ENCODE assay signal across 8 cellular contexts in genomic region chr2:160181146-160181836, GRCh38. TPM values are rescaled to one million over a fixed set of nuclear protein-coding genes. Genes with fewer than 3 reads are reported as not detected.
A peak's percentile ranks its signal among the peaks of the same experiment; 100 is the strongest.
DNase-seq lines count a peak whose midpoint lies in the region; ATAC-seq and TF ChIP-seq lines count a peak whose summit lies in the region.
"Not testable (repeated sequence)": the region's sequence is repeated elsewhere in the genome, so short reads cannot be mapped to it uniquely, and the experiment has no call there.

No MANE protein-coding gene starts in this region.

- H3K9me3 ChIP-seq in CD8-positive, alpha-beta T cell (ENCODE audit: low read length); IMR-90 (ENCODE audit: control insufficient read depth, insufficient read depth, low read length): not testable (repeated sequence)

- H3K79me1 ChIP-seq in IMR-90 (ENCODE audit: low read depth in 1 of 2, low read length in 2 of 2): not testable (repeated sequence)

- not testable (repeated sequence) for H3K36me3 Mint-ChIP-seq in CD8-positive, alpha-beta T cell; activated CD4-positive, alpha-beta T cell treated with anti-CD3 and anti-CD28 coated beads, Interleukin-2, amount 10 ng/mL, durations not matched to agents 7 days and 5 days (ENCODE audit: low read depth)

- not testable (repeated sequence) for TF ChIP-seq POLR2A in IMR-90 (IDR thresholded peaks at IDR 0.05; ENCODE audit: low read depth, low read length)

- H3K4ac ChIP-seq in IMR-90 (ENCODE audit: low read depth, low read length): peak overlapping the region; percentile 78

- peak overlapping the region; percentile 76; the same call in 1 of the 2 replicates for H4K5ac ChIP-seq in IMR-90 (ENCODE audit: low read depth, low read length)

- peak overlapping the region; percentile 90 for H2BK120ac ChIP-seq in IMR-90 (ENCODE audit: low read depth, low read length)

- peak overlapping the region; percentile 14; the same call in 1 of the 2 replicates for H3K4me2 ChIP-seq in IMR-90 (ENCODE audit: low read depth, low read length)

- intact Hi-C loops in CD8-positive, alpha-beta T cell (cut with DNase I, micrococcal nuclease); IMR-90 (cut with micrococcal nuclease): not testable (repeated sequence)

- DNase-seq in CD8-positive, alpha-beta T cell: peak in 4 of 7 experiments; percentile 7 to 59 (median 40)
- DNase-seq in IMR-90 (peak; percentile 62), NCI-H748 treated with DMSO at 0.1 percent for 48 hours (lab: John Stamatoyannopoulos, UW) (peak; percentile 19), brain microvascular endothelial cell (peak; percentile 49), glomerular visceral epithelial cell (ENCODE audit: extremely low spot score) (peak; percentile 50), mucosa of gallbladder (ENCODE audit: low spot score) (peak; percentile 61)
- DNase-seq in activated CD4-positive, alpha-beta T cell treated with anti-CD3 and anti-CD28 coated beads, Interleukin-2, amount 10 ng/mL, durations not matched to agents 7 days and 5 days: peak; percentile 54
- peak; percentile 0 for DNase-seq in stimulated activated CD4-positive, alpha-beta T cell treated with anti-CD3 and anti-CD28 coated beads, Interleukin-2, amount 100 ng/mL, for 4 hours (ENCODE audit: low read depth)

- not testable (repeated sequence) for TF ChIP-seq CTCF in CD8-positive, alpha-beta T cell (IDR thresholded peaks at IDR 0.05); IMR-90 (conservative IDR thresholded peaks at IDR 0.05; ENCODE audit: low read depth, low read length); brain microvascular endothelial cell (IDR thresholded peaks at IDR 0.05; ENCODE audit: low read depth, low read length, missing control alignments)

- not testable (repeated sequence) for H3K36me3 ChIP-seq in CD8-positive, alpha-beta T cell (ENCODE audit: insufficient read depth, low read length); IMR-90 (ENCODE audit: control insufficient read depth, insufficient read depth, low read length); brain microvascular endothelial cell (replicated peaks)

- H3K27ac Mint-ChIP-seq in CD8-positive, alpha-beta T cell: peak overlapping the region; percentile 72
- H3K27ac Mint-ChIP-seq in activated CD4-positive, alpha-beta T cell treated with anti-CD3 and anti-CD28 coated beads, Interleukin-2, amount 10 ng/mL, durations not matched to agents 7 days and 5 days: peak overlapping the region; percentile 78

- peak overlapping the region; percentile 51 for H2AFZ ChIP-seq in IMR-90 (replicated peaks; ENCODE audit: low read length, poor library complexity)

- not testable (repeated sequence) for BruUV-seq in IMR-90 (replicated peaks; lab: Mats Ljungman, UMichigan)

- H3K9me1 ChIP-seq in IMR-90 (ENCODE audit: insufficient read depth, low read length): not testable (repeated sequence)

- not testable (repeated sequence) for H3K27me3 Mint-ChIP-seq in CD8-positive, alpha-beta T cell (ENCODE audit: low read depth); activated CD4-positive, alpha-beta T cell treated with anti-CD3 and anti-CD28 coated beads, Interleukin-2, amount 10 ng/mL, durations not matched to agents 7 days and 5 days

- CTCF ChIA-PET in CD8-positive, alpha-beta T cell (lab: Charles Lee): interaction anchor here (1.0 kb wide), 1 partner anchor 29 kb away, joined by 3 read pairs; no protein-coding TSS in a partner anchor
- CTCF ChIA-PET in IMR-90 (lab: Yijun Ruan, JAX); activated CD4-positive, alpha-beta T cell treated with anti-CD3 and anti-CD28 coated beads, Interleukin-2, amount 10 ng/mL, durations not matched to agents 7 days and 5 days (lab: Charles Lee): not testable (repeated sequence)

- peak overlapping the region; percentile 74 for H2BK20ac ChIP-seq in IMR-90 (ENCODE audit: low read depth, low read length)

- H3K56ac ChIP-seq in IMR-90 (ENCODE audit: extremely low read depth, insufficient read depth, low read length): not testable (repeated sequence)

- H4K91ac ChIP-seq in IMR-90 (ENCODE audit: insufficient read depth, low read depth, low read length): peak overlapping the region; percentile 70

- WGBS in IMR-90 (ENCODE audit: extremely low coverage in 2 of 2, insufficient read length in 1 of 2), 2 experiments: 38% methylated on average over 2 of the region's 11 CpGs; no CpG with 5 or more reads in 1 of the 2 experiments

- TF ChIP-seq RAD21 in IMR-90 (IDR thresholded peaks at IDR 0.05; ENCODE audit: low read length): not testable (repeated sequence)

- peaks cover 17% of the 10 kb centered on the region for H3K4me1 Mint-ChIP-seq in CD8-positive, alpha-beta T cell (ENCODE audit: low read depth)
- peaks cover 18% of the 10 kb centered on the region for H3K4me1 Mint-ChIP-seq in activated CD4-positive, alpha-beta T cell treated with anti-CD3 and anti-CD28 coated beads, Interleukin-2, amount 10 ng/mL, durations not matched to agents 7 days and 5 days

- H2AK9ac ChIP-seq in IMR-90 (replicated peaks; ENCODE audit: low read depth, low read length, poor library complexity): not testable (repeated sequence)

- 0 out of 2 replicates have a peak overlapping the region, but pooled peaks have one; percentile 39 for H2AK5ac ChIP-seq in IMR-90 (ENCODE audit: low read depth, low read length)

- H3K9me3 Mint-ChIP-seq in CD8-positive, alpha-beta T cell; activated CD4-positive, alpha-beta T cell treated with anti-CD3 and anti-CD28 coated beads, Interleukin-2, amount 10 ng/mL, durations not matched to agents 7 days and 5 days: not testable (repeated sequence)

- not testable (repeated sequence) for H3K9ac ChIP-seq in IMR-90 (ENCODE audit: low read depth, low read length)

- not testable (repeated sequence) for H3K4me3 ChIP-seq in CD8-positive, alpha-beta T cell (ENCODE audit: low read depth, low read length); IMR-90 (ENCODE audit: insufficient read depth, low read depth, low read length); brain microvascular endothelial cell (ENCODE audit: low read depth, low read length)

- peak overlapping the region; percentile 33 for H2BK5ac ChIP-seq in IMR-90 (ENCODE audit: low read depth, low read length, poor library complexity, severe bottlenecking)

- not testable (repeated sequence) for H3K27ac ChIP-seq in CD8-positive, alpha-beta T cell (ENCODE audit: low read depth, low read length); IMR-90 (ENCODE audit: insufficient read depth, low read length)
- peak overlapping the region; percentile 66 for H3K27ac ChIP-seq in brain microvascular endothelial cell

- not testable (repeated sequence) for H4K20me1 ChIP-seq in IMR-90 (ENCODE audit: insufficient read depth, low read length)

- POLR2A ChIA-PET in CD8-positive, alpha-beta T cell (lab: Charles Lee); IMR-90 (lab: Charles Lee; ENCODE audit: unreplicated experiment); activated CD4-positive, alpha-beta T cell treated with anti-CD3 and anti-CD28 coated beads, Interleukin-2, amount 10 ng/mL, durations not matched to agents 7 days and 5 days (lab: Charles Lee): not testable (repeated sequence)

- peaks cover 13% of the 10 kb centered on the region for H3K4me1 ChIP-seq in CD8-positive, alpha-beta T cell (ENCODE audit: insufficient read depth, low read length)
- not testable (repeated sequence) for H3K4me1 ChIP-seq in IMR-90 (ENCODE audit: control insufficient read depth, insufficient read depth, low read length)

- in situ Hi-C loops in IMR-90 (cut with MboI; ENCODE audit: low sequenced_read_pairs); brain microvascular endothelial cell (cut with HindIII; ENCODE audit: low pct_ligation_motif_present, low sequenced_read_pairs): not testable (repeated sequence)

- H3K23ac ChIP-seq in IMR-90 (ENCODE audit: low read depth, low read length): peak overlapping the region; percentile 71; the same call in 1 of the 2 replicates

- H3K14ac ChIP-seq in IMR-90 (replicated peaks; ENCODE audit: low read depth, low read length): peak overlapping the region; percentile 79

- not testable (repeated sequence) for H3K27me3 ChIP-seq in CD8-positive, alpha-beta T cell (ENCODE audit: insufficient read depth, low read length); IMR-90 (ENCODE audit: control insufficient read depth, insufficient read depth, low read length); brain microvascular endothelial cell (replicated peaks)

- H3K4me3 Mint-ChIP-seq in CD8-positive, alpha-beta T cell: peak overlapping the region; percentile 15
- H3K4me3 Mint-ChIP-seq in activated CD4-positive, alpha-beta T cell treated with anti-CD3 and anti-CD28 coated beads, Interleukin-2, amount 10 ng/mL, durations not matched to agents 7 days and 5 days: not testable (repeated sequence)

- H2BK15ac ChIP-seq in IMR-90 (ENCODE audit: low read depth, low read length): not testable (repeated sequence)

- dilution Hi-C loops in IMR-90 (cut with HindIII; ENCODE audit: low sequenced_read_pairs, unreplicated experiment): not testable (repeated sequence)

- ATAC-seq in CD8-positive, alpha-beta T cell: peak; percentile 49
- peak; percentile 72 for ATAC-seq in IMR-90 (ENCODE audit: low read depth)

- peak overlapping the region; percentile 63 to 94 for H4K8ac ChIP-seq in IMR-90 (ENCODE audit: low read depth in 2 of 2, low read length in 2 of 2)

- peak overlapping the region; percentile 64 for H3K18ac ChIP-seq in IMR-90 (ENCODE audit: low read depth, low read length)

RNA-seq across cellular contexts. Expression of gene ITGB6, which starts 18.8 kb away (rescaled TPM):
- total RNA-seq in CD8-positive, alpha-beta T cell: not detected
- total RNA-seq in IMR-90 (2012; rRNA removed) (under 0.01 TPM in 1 of 2 replicates, not detected in the other), mucosa of gallbladder (48.8 TPM)
- not detected in 2 replicates for polyA plus RNA-seq in IMR-90 (2012; rRNA removed)
- polyA plus RNA-seq in IMR-90 (2012; cell fraction: cytosol; rRNA removed): not detected in 2 replicates
- polyA plus RNA-seq in IMR-90 (2012; cell fraction: nucleus; rRNA removed; ENCODE audit: low replicate concordance): 0.02 TPM in 1 of 2 replicates, not detected in the other
- total RNA-seq in activated CD4-positive, alpha-beta T cell treated with anti-CD3 and anti-CD28 coated beads, Interleukin-2, amount 10 ng/mL, durations not matched to agents 7 days and 5 days: not detected

Comparison
In these comparisons a context has a peak if more than half of its experiments do, and no peak if none do; other contexts are left out.
1. DNase-seq: peak in every context shown above with its lines; median percentile 62 in IMR-90; 61 in mucosa of gallbladder; 54 in activated CD4-positive, alpha-beta T cell treated with anti-CD3 and anti-CD28 coated beads, Interleukin-2, amount 10 ng/mL, durations not matched to agents 7 days and 5 days; 50 in glomerular visceral epithelial cell; 49 in brain microvascular endothelial cell; 40 in CD8-positive, alpha-beta T cell; 19 in NCI-H748 treated with DMSO at 0.1 percent for 48 hours; 0 in stimulated activated CD4-positive, alpha-beta T cell treated with anti-CD3 and anti-CD28 coated beads, Interleukin-2, amount 100 ng/mL, for 4 hours.
2. RNA of gene ITGB6, which starts 18.8 kb away (total RNA-seq): 48.8 TPM in mucosa of gallbladder (single experiment); not detected in CD8-positive, alpha-beta T cell, under 0.01 TPM in IMR-90 and not detected in activated CD4-positive, alpha-beta T cell treated with anti-CD3 and anti-CD28 coated beads, Interleukin-2, amount 10 ng/mL, durations not matched to agents 7 days and 5 days; every median in the first group is over 10 times any median in the second.